ENCODE assay signal across 10 cellular contexts in the genomic region with DNA sequence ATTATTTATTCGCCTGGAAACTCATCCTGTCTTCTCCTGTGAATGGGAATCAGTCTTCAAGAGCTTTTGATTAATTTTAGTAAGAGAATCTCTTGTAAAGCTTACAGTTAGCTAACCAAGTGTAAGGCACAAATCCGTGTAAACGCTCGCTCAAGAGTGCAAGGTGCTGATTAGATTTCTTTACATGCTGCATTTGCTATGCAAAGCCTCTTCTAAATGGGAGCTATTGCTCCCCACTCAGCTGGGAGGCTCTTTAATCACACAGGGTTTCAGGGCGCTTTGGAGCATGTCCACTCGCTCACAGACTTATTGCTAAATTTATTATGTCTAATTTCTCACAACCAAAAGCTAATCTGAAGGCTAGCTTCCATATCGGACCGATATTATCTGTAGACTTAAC. TPM values are rescaled to one million over a fixed set of nuclear protein-coding genes. Genes with fewer than 3 reads are reported as not detected.
DNase-seq lines count a peak whose midpoint lies in the region; ATAC-seq and TF ChIP-seq lines count a peak whose summit lies in the region.
"Had no signal": no experiment of that assay in that cellular context is flagged by ENCODE, and none has a peak within 500 bp of the region (broad histone marks: within the 10 kb centered on the region; RNA-seq: fewer than 3 reads in every experiment).

No MANE protein-coding gene starts in this region.

- H3K9ac ChIP-seq in skeletal muscle tissue (ENCODE audit: low read depth in 1 of 3, low read length in 3 of 3): peak overlapping the region; percentile 80 to 96 (median 88)

- H3K36me3 ChIP-seq in HEK293 (ENCODE audit: control insufficient read depth in 2 of 2, insufficient read depth in 1 of 2, low read length in 2 of 2): no peaks in the 10 kb centered on the region
- H3K36me3 ChIP-seq in skeletal muscle tissue (ENCODE audit: control insufficient read depth in 3 of 3, insufficient read depth in 3 of 3, low read length in 3 of 3): no peaks in the 10 kb centered on the region

- H3K9me3 ChIP-seq in HEK293 (ENCODE audit: control insufficient read depth, insufficient read depth, low read depth, low read length) (no peaks in the 10 kb centered on the region), iPS-18c (ENCODE audit: control insufficient read depth, insufficient read depth, low read length) (no peaks in the 10 kb centered on the region), skeletal muscle tissue (ENCODE audit: control insufficient read depth in 3 of 3, low read length in 3 of 3) (no peaks in the 10 kb centered on the region)

- TF ChIP-seq CTCF in HEK293 (tag by site-specific recombination; IDR thresholded peaks at IDR 0.05) (no peak), astrocyte of the cerebellum (IDR thresholded peaks at IDR 0.05; ENCODE audit: low read depth, low read length, missing control alignments) (no peak)

- H3K4me1 ChIP-seq in HEK293 (ENCODE audit: control insufficient read depth, insufficient read depth, low read length): peaks cover 17% of the 10 kb centered on the region
- peaks cover 31 to 37% (median 33%) of the 10 kb centered on the region in 3 donors for H3K4me1 ChIP-seq in skeletal muscle tissue (ENCODE audit: control insufficient read depth in 3 of 3, insufficient read depth in 3 of 3, low read length in 3 of 3)

- H3K36me3 Mint-ChIP-seq in stimulated activated effector memory CD8-positive, alpha-beta T cell treated with anti-CD3 and anti-CD28 coated beads, Interleukin-12 subunit alpha, Interleukin-12 subunit beta, amount 100 ng/mL, for 72 hours: peaks cover 7% of the 10 kb centered on the region
- H3K36me3 Mint-ChIP-seq: activated naive CD8-positive, alpha-beta T cell treated with anti-CD3 and anti-CD28 coated beads for 36 hours had no signal

- H3K9me3 Mint-ChIP-seq in stimulated activated effector memory CD8-positive, alpha-beta T cell treated with anti-CD3 and anti-CD28 coated beads, Interleukin-12 subunit alpha, Interleukin-12 subunit beta, amount 100 ng/mL, for 72 hours: no peaks in the 10 kb centered on the region

- ATAC-seq in HG03097 (IDR thresholded peaks at IDR 0.05; ENCODE audit: low FRiP score, unreplicated experiment) (no peak), HG03280 (IDR thresholded peaks at IDR 0.05; ENCODE audit: unreplicated experiment) (no peak)
- ATAC-seq in stimulated activated effector memory CD8-positive, alpha-beta T cell treated with anti-CD3 and anti-CD28 coated beads, Interleukin-12 subunit alpha, Interleukin-12 subunit beta, amount 100 ng/mL, for 72 hours: no peak

- H3K4me3 ChIP-seq in HEK293 (ENCODE audit: low read depth, low read length) (peak overlapping the region; percentile 94), astrocyte of the cerebellum (ENCODE audit: low read depth, low read length) (peak overlapping the region; percentile 73), iPS-18c (ENCODE audit: insufficient read depth, low read depth, low read length) (peak overlapping the region; percentile 75), skeletal muscle tissue (ENCODE audit: low read length in 3 of 3) (peak overlapping the region; percentile 76 to 91 (median 76))

- in situ Hi-C loops in astrocyte of the cerebellum (cut with HindIII; ENCODE audit: low sequenced_read_pairs): no loop called here

- no peak overlapping the region for H3K27ac ChIP-seq in HEK293 (ENCODE audit: extremely low read depth, low read depth, low read length)
- H3K27ac ChIP-seq in skeletal muscle tissue (ENCODE audit: low read depth, low read length): peak overlapping the region; percentile 94

- CTCF ChIA-PET in HEK293 (lab: Yijun Ruan, JAX): interaction anchor here (0.6 to 0.7 kb wide), 4 partner anchors 18 to 658 kb away, joined by 3 to 4 read pairs (median 4); no protein-coding TSS in a partner anchor

- no peak overlapping the region for H3K27ac Mint-ChIP-seq in stimulated activated effector memory CD8-positive, alpha-beta T cell treated with anti-CD3 and anti-CD28 coated beads, Interleukin-12 subunit alpha, Interleukin-12 subunit beta, amount 100 ng/mL, for 72 hours
- H3K27ac Mint-ChIP-seq: activated naive CD8-positive, alpha-beta T cell treated with anti-CD3 and anti-CD28 coated beads for 36 hours had no signal

- no peaks in the 10 kb centered on the region for H3K4me1 Mint-ChIP-seq in stimulated activated effector memory CD8-positive, alpha-beta T cell treated with anti-CD3 and anti-CD28 coated beads, Interleukin-12 subunit alpha, Interleukin-12 subunit beta, amount 100 ng/mL, for 72 hours

- POLR2A ChIA-PET in HEK293 (lab: Yijun Ruan, JAX): interaction anchor here (0.6 to 1.3 kb wide), 4 partner anchors 13 to 1823 kb away, joined by 3 to 4 read pairs (median 3); no protein-coding TSS in a partner anchor

- peaks cover 2 to 22% (median 18%) of the 10 kb centered on the region in 3 donors for H3K27me3 ChIP-seq in skeletal muscle tissue (ENCODE audit: control insufficient read depth in 3 of 3, insufficient read depth in 3 of 3, low read length in 3 of 3)

- DNase-seq in astrocyte of the cerebellum (ENCODE audit: low read depth) (no peak), NCI-H2107 treated with DMSO at 0.1 percent for 48 hours (lab: John Stamatoyannopoulos, UW; ENCODE audit: unreplicated experiment) (no peak)
- no peak for DNase-seq in stimulated activated effector memory CD8-positive, alpha-beta T cell treated with anti-CD3 and anti-CD28 coated beads, Interleukin-12 subunit alpha, Interleukin-12 subunit beta, amount 100 ng/mL, for 72 hours (ENCODE audit: low spot score in 2 of 2)
- DNase-seq: activated naive CD8-positive, alpha-beta T cell treated with anti-CD3 and anti-CD28 coated beads for 36 hours; NCI-H446 had no signal

- no peak overlapping the region for H3K4me3 Mint-ChIP-seq in stimulated activated effector memory CD8-positive, alpha-beta T cell treated with anti-CD3 and anti-CD28 coated beads, Interleukin-12 subunit alpha, Interleukin-12 subunit beta, amount 100 ng/mL, for 72 hours
- H3K4me3 Mint-ChIP-seq: activated naive CD8-positive, alpha-beta T cell treated with anti-CD3 and anti-CD28 coated beads for 36 hours had no signal

TF ChIP-seq in HEK293, 187 proteins besides CTCF, POLR2A, EP300 and RAD21 (continues in another document):
- TF ChIP-seq ZNF211 (tag by site-specific recombination; IDR thresholded peaks at IDR 0.05; ENCODE audit: low read depth): no peak
- no peak for TF ChIP-seq IKZF3 (tag by site-specific recombination; IDR thresholded peaks at IDR 0.05)
- no peak for TF ChIP-seq ZNF768 (tag by site-specific recombination; IDR thresholded peaks at IDR 0.05)
- TF ChIP-seq YY1 (tag by site-specific recombination; IDR thresholded peaks at IDR 0.05): no peak
- no peak for TF ChIP-seq ZNF513 (tag by site-specific recombination; IDR thresholded peaks at IDR 0.05)
- TF ChIP-seq ZNF354C (tag by site-specific recombination; IDR thresholded peaks at IDR 0.05; ENCODE audit: borderline replicate concordance, low read depth): no peak
- TF ChIP-seq ZNF114 (tag by site-specific recombination; IDR thresholded peaks at IDR 0.05): no peak
- no peak for TF ChIP-seq PRDM4 (tag by site-specific recombination; IDR thresholded peaks at IDR 0.05)
- no peak for TF ChIP-seq ZNF311 (tag by site-specific recombination; IDR thresholded peaks at IDR 0.05; ENCODE audit: borderline replicate concordance)
- TF ChIP-seq ZNF37A (tag by site-specific recombination; IDR thresholded peaks at IDR 0.05): no peak
- no peak for TF ChIP-seq KLF8 (tag by site-specific recombination; IDR thresholded peaks at IDR 0.05)
- TF ChIP-seq ZNF626 (tag by site-specific recombination; IDR thresholded peaks at IDR 0.05): no peak
- no peak for TF ChIP-seq ZBTB7A (tag by site-specific recombination; IDR thresholded peaks at IDR 0.05; ENCODE audit: low read depth)
- no peak for TF ChIP-seq ZFHX2 (tag by site-specific recombination; conservative IDR thresholded peaks at IDR 0.05)
- TF ChIP-seq ZBTB17 (tag by site-specific recombination; IDR thresholded peaks at IDR 0.05): no peak
- TF ChIP-seq ZNF416 (tag by site-specific recombination; IDR thresholded peaks at IDR 0.05): no peak
- no peak for TF ChIP-seq ZNF529 (tag by site-specific recombination; IDR thresholded peaks at IDR 0.05; ENCODE audit: insufficient replicate concordance)

RNA-seq across cellular contexts. Expression of gene FLRT2, which starts 5.0 kb away (rescaled TPM):
- 37.6 TPM for total RNA-seq in skeletal muscle tissue
- total RNA-seq: activated naive CD8-positive, alpha-beta T cell treated with anti-CD3 and anti-CD28 coated beads for 36 hours had no signal
